9 cellular contexts compared by ENCODE assay signal in the genomic region with DNA sequence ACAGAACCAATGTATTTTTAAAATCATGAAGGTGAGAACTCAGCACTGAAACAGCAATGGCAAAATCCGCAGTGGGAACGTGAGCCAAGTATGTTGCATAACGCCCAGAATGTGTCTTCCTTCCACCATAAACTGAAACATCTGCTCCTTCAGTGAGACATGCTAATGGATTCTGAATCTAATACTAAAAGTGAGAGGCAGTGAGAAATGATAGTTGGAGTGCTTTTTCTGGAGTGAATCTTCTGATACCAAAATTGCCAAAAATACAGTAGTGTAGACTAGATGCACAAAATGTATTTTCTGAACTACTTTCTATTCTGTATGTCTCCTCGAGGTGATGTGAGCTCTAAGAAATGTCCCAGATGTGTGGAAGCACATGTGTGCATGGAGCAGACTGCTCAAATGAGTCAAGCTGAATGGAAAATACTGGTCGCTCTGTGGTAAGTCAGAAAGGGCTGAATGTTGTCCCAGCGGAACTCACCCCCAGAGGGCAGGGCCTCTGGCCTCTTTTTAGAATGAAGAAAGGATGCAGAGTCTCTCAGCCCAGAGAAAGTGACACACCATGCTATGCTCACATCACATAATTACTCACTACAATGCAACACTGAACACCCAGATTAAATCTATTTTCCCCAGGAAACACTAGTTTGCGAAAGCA.
A peak's percentile ranks its signal among the peaks of the same experiment; 100 is the strongest.
DNase-seq lines count a peak whose midpoint lies in the region; ATAC-seq and TF ChIP-seq lines count a peak whose summit lies in the region.
"Had no signal": no experiment of that assay in that cellular context is flagged by ENCODE, and none has a peak within 500 bp of the region (broad histone marks: within the 10 kb centered on the region; RNA-seq: fewer than 3 reads in every experiment).

No MANE protein-coding gene starts in this region.

- ATAC-seq in mucosa of descending colon (peak; percentile 41), GM18873 (IDR thresholded peaks at IDR 0.05; ENCODE audit: low FRiP score, unreplicated experiment) (no peak), HG03378 (IDR thresholded peaks at IDR 0.05; ENCODE audit: unreplicated experiment) (no peak)
- ATAC-seq: left colon had no signal

- no peaks in the 10 kb centered on the region for H3K36me3 ChIP-seq in mucosa of descending colon (ENCODE audit: low read depth)

- H3K9me3 ChIP-seq in mucosa of descending colon = peaks cover 6% of the 10 kb centered on the region

- H3K4me1 ChIP-seq in mucosa of descending colon (ENCODE audit: low read depth) = no peaks in the 10 kb centered on the region

- TF ChIP-seq CTCF in mucosa of descending colon (IDR thresholded peaks at IDR 0.05) = no peak

- intact Hi-C loops in mucosa of descending colon (cut with DNase I, micrococcal nuclease) = no loop called here

- DNase-seq in NCI-H1694 treated with DMSO at 0.1 percent for 48 hours (lab: John Stamatoyannopoulos, UW) (peak; percentile 12), NCI-H1694 (lab: John Stamatoyannopoulos, UW) (no peak), amniotic epithelial cell (ENCODE audit: low read depth) (peak; percentile 7), mucosa of descending colon (peak in 1 of 3 donors; percentile 43), superior temporal gyrus (ENCODE audit: extremely low spot score) (peak; percentile 70), NCI-H1436 treated with DMSO at 0.1 percent for 48 hours (lab: John Stamatoyannopoulos, UW) (no peak)

- H3K4me3 ChIP-seq in mucosa of descending colon = no peak overlapping the region

Comparison
In these comparisons a context has a peak if more than half of its experiments do, and no peak if none do; other contexts are left out.
1. DNase-seq: peak in NCI-H1694 treated with DMSO at 0.1 percent for 48 hours (single experiment), amniotic epithelial cell (single experiment) and superior temporal gyrus (single experiment); none in NCI-H1694 (single experiment) and NCI-H1436 treated with DMSO at 0.1 percent for 48 hours (single experiment).